In genomic region chr9:37202091-37202490, GRCh38 we compare ENCODE assay signal across 26 cellular contexts.
DNase-seq lines count a peak whose midpoint lies in the region; ATAC-seq, FAIRE-seq and TF ChIP-seq lines count a peak whose summit lies in the region.
"Had no signal": no experiment of that assay in that cellular context is flagged by ENCODE, and none has a peak within 500 bp of the region (broad histone marks: within the 10 kb centered on the region; RNA-seq: fewer than 3 reads in every experiment).

No MANE protein-coding gene starts in this region.

- CTCF ChIA-PET in activated B cell treated with CpG ODN at 0.5 μM for 24 hours (lab: Charles Lee), result interaction anchor here (0.6 to 1.3 kb wide), 2 partner anchors 201 to 427 kb away, joined by 3 read pairs; no protein-coding TSS in a partner anchor

- peaks cover 89% of the 10 kb centered on the region for H3K79me2 ChIP-seq in Karpas-422 (ENCODE audit: low read length)
- peaks cover 26% of the 10 kb centered on the region for H3K79me2 ChIP-seq in neural progenitor cell (ENCODE audit: low read depth)

- H3K9me3 Mint-ChIP-seq in activated B cell treated with CpG ODN at 0.5 μM for 24 hours, result peaks cover 8% of the 10 kb centered on the region
- peaks cover 32% of the 10 kb centered on the region for H3K9me3 Mint-ChIP-seq in neural progenitor cell
- H3K9me3 Mint-ChIP-seq in osteocyte (ENCODE audit: unreplicated experiment), result no peaks in the 10 kb centered on the region

- no peaks in the 10 kb centered on the region for H3K9me2 ChIP-seq in Karpas-422 (replicated peaks; ENCODE audit: insufficient read depth, low read length)
- H3K9me2 ChIP-seq: SK-N-SH had no signal

- H3K4me1 Mint-ChIP-seq in activated B cell treated with CpG ODN at 0.5 μM for 24 hours (peaks cover 93% of the 10 kb centered on the region), neural progenitor cell (peaks cover 42% of the 10 kb centered on the region), osteocyte (ENCODE audit: unreplicated experiment) (peaks cover 35% of the 10 kb centered on the region)

- intact Hi-C loops in activated B cell treated with CpG ODN at 0.5 μM for 24 hours (cut with micrococcal nuclease) (loop anchor here (2.0 kb wide), 1 partner anchor 15 kb away; no protein-coding TSS in a partner anchor), kidney (cut with DNase I) (no loop called here)

- H3K27ac Mint-ChIP-seq in activated B cell treated with CpG ODN at 0.5 μM for 24 hours (peak overlapping the region; percentile 91), neural progenitor cell (no peak overlapping the region), osteocyte (ENCODE audit: unreplicated experiment) (no peak overlapping the region)
- H3K27ac Mint-ChIP-seq: CD4-positive, alpha-beta memory T cell; H9; HFFc6 had no signal

- TF ChIP-seq CTCF in C4-2B (conservative IDR thresholded peaks at IDR 0.05), result no peak
- no peak for TF ChIP-seq CTCF in activated B cell treated with CpG ODN at 0.5 μM for 24 hours (IDR thresholded peaks at IDR 0.05)
- no peak for TF ChIP-seq CTCF in neural progenitor cell (IDR thresholded peaks at IDR 0.05)
- no peak for TF ChIP-seq CTCF in kidney (IDR thresholded peaks at IDR 0.05; ENCODE audit: borderline replicate concordance, extremely low read depth, insufficient read depth)
- TF ChIP-seq CTCF in osteocyte (IDR thresholded peaks at IDR 0.05), result no peak

- H3K4me2 ChIP-seq in Karpas-422 (ENCODE audit: low read depth, low read length, poor library complexity, severe bottlenecking) (no peak overlapping the region), neural progenitor cell (peak overlapping the region; percentile 25)
- H3K4me2 ChIP-seq: A549 had no signal

- H3K4me3 Mint-ChIP-seq in activated B cell treated with CpG ODN at 0.5 μM for 24 hours (no peak overlapping the region), neural progenitor cell (no peak overlapping the region), osteocyte (ENCODE audit: unreplicated experiment) (no peak overlapping the region)
- H3K4me3 Mint-ChIP-seq: CD4-positive, alpha-beta memory T cell; H9; HFFc6 had no signal

- H3F3A ChIP-seq in neural progenitor cell (ENCODE audit: low read depth), result peaks cover 23% of the 10 kb centered on the region

- H3K27me3 ChIP-seq in Karpas-422 (ENCODE audit: low read length) (no peaks in the 10 kb centered on the region), neural progenitor cell (no peaks in the 10 kb centered on the region)
- H3K27me3 ChIP-seq: BE2C had no signal

- ATAC-seq in activated B cell treated with CpG ODN at 0.5 μM for 24 hours (ENCODE audit: low read depth) (no peak), GM19035 (IDR thresholded peaks at IDR 0.05; ENCODE audit: unreplicated experiment) (no peak)
- ATAC-seq: A549, GM12878 had no signal

- H3K36me3 ChIP-seq in Karpas-422 (ENCODE audit: insufficient read depth, low read length) (peaks cover 33% of the 10 kb centered on the region), neural progenitor cell (peaks cover 6% of the 10 kb centered on the region), kidney (ENCODE audit: control insufficient read depth in 1 of 2, insufficient read depth in 2 of 2, low read length in 2 of 2) (no peaks in the 10 kb centered on the region)
- H3K36me3 ChIP-seq: BE2C had no signal

- H3K4me1 ChIP-seq in Karpas-422 (ENCODE audit: low read length) (peaks cover 53% of the 10 kb centered on the region), neural progenitor cell (peaks cover 42% of the 10 kb centered on the region), kidney (ENCODE audit: control insufficient read depth in 1 of 2, insufficient read depth in 1 of 2, low read depth in 1 of 2, low read length in 2 of 2) (no peaks in the 10 kb centered on the region)
- H3K4me1 ChIP-seq: Caco-2 had no signal

- H3K27ac ChIP-seq in C4-2B, result peak overlapping the region; percentile 27; the same call in 1 of the 2 replicates
- H3K27ac ChIP-seq in Karpas-422 (ENCODE audit: low read length), result peak overlapping the region; percentile 53
- H3K27ac ChIP-seq in neural progenitor cell, result no peak overlapping the region
- H3K27ac ChIP-seq in kidney (ENCODE audit: low read depth in 2 of 2, low read length in 2 of 2), result no peak overlapping the region
- H3K27ac ChIP-seq: A549, GM23248, RWPE1 had no signal

- no peak for DNase-seq in Karpas-422
- DNase-seq in activated B cell treated with CpG ODN at 0.5 μM for 24 hours, result no peak
- no peak for DNase-seq in neural progenitor cell (ENCODE audit: low spot score)
- no peak for DNase-seq in T-helper 1 cell
- DNase-seq in kidney, result no peak
- DNase-seq in osteocyte (ENCODE audit: extremely low spot score, unreplicated experiment), result no peak
- DNase-seq: BE2C; Caco-2; CD4-positive, alpha-beta memory T cell; DMS 273 treated with DMSO at 0.1 percent for 48 hours; DMS79 treated with DMSO at 0.1 percent for 48 hours; GM23248; H9; HFFc6; IMR-90; NCI-H1092 treated with DMSO at 0.1 percent for 48 hours; NCI-H1436 treated with DMSO at 0.1 percent for 48 hours; NCI-H1930; NCI-H510A; SHP77 treated with DMSO at 0.1 percent for 48 hours; SK-N-SH had no signal

- POLR2A ChIA-PET in activated B cell treated with CpG ODN at 0.5 μM for 24 hours (lab: Charles Lee), result interaction anchor here (1.2 to 2.2 kb wide), 5 partner anchors 11 to 168 kb away, joined by 3 to 16 read pairs (median 5); partner anchors contain the start of genes PAX5 and ZCCHC7

- H3K4me3 ChIP-seq in Karpas-422 (ENCODE audit: low read length), result no peak overlapping the region
- H3K4me3 ChIP-seq in neural progenitor cell, result no peak overlapping the region
- H3K4me3 ChIP-seq in kidney (ENCODE audit: low read length in 2 of 2), result no peak overlapping the region
- H3K4me3 ChIP-seq: A549, GM12878, GM23248 had no signal

- no peaks in the 10 kb centered on the region for H4K20me1 ChIP-seq in Karpas-422 (ENCODE audit: insufficient read depth, low read depth, low read length)
- H4K20me1 ChIP-seq in neural progenitor cell (ENCODE audit: low read depth), result no peaks in the 10 kb centered on the region

- H3K9me3 ChIP-seq in Karpas-422 (ENCODE audit: low read length), result no peaks in the 10 kb centered on the region
- H3K9me3 ChIP-seq in neural progenitor cell (ENCODE audit: low read depth), result no peaks in the 10 kb centered on the region
- no peaks in the 10 kb centered on the region for H3K9me3 ChIP-seq in kidney (ENCODE audit: control insufficient read depth in 1 of 2, low read length in 2 of 2)
- H3K9me3 ChIP-seq: BE2C, Caco-2, SK-N-SH had no signal

- H3K9ac ChIP-seq in Karpas-422 (ENCODE audit: low read length) (no peak overlapping the region), neural progenitor cell (no peak overlapping the region), kidney (ENCODE audit: low read length in 2 of 2) (no peak overlapping the region)
- H3K9ac ChIP-seq: GM23248, SK-N-SH had no signal

- no peak overlapping the region for H2AFZ ChIP-seq in Karpas-422 (ENCODE audit: low read length)
- no peak overlapping the region for H2AFZ ChIP-seq in neural progenitor cell (replicated peaks)
- H2AFZ ChIP-seq: GM23248 had no signal

- FAIRE-seq in kidney (lab: Jason Lieb, UNC), result no peak
- FAIRE-seq: GM12878 had no signal

- H3K27me3 Mint-ChIP-seq in activated B cell treated with CpG ODN at 0.5 μM for 24 hours, result no peaks in the 10 kb centered on the region
- H3K27me3 Mint-ChIP-seq in neural progenitor cell (ENCODE audit: insufficient read depth, low read depth), result peaks cover 4% of the 10 kb centered on the region
- no peaks in the 10 kb centered on the region for H3K27me3 Mint-ChIP-seq in osteocyte (ENCODE audit: unreplicated experiment)
- H3K27me3 Mint-ChIP-seq: CD4-positive, alpha-beta memory T cell had no signal

- H3K36me3 Mint-ChIP-seq in activated B cell treated with CpG ODN at 0.5 μM for 24 hours (ENCODE audit: low read depth) (peaks cover 53% of the 10 kb centered on the region), neural progenitor cell (peaks cover 45% of the 10 kb centered on the region), osteocyte (ENCODE audit: unreplicated experiment) (peaks cover 20% of the 10 kb centered on the region)

Comparison
In these comparisons a context has a peak if more than half of its experiments do, and no peak if none do; other contexts are left out.
1. H3K27ac ChIP-seq: peak in C4-2B (single experiment) and Karpas-422 (single experiment); none in neural progenitor cell (single experiment) and kidney (0 of 2).